ENCODE assay signal across 8 cellular contexts in genomic region chr10:100535715-100536353, GRCh38. TPM values are rescaled to one million over a fixed set of nuclear protein-coding genes. Genes with fewer than 3 reads are reported as not detected.
A peak's percentile ranks its signal among the peaks of the same experiment; 100 is the strongest.
DNase-seq lines count a peak whose midpoint lies in the region; ATAC-seq lines count a peak whose summit lies in the region.

Gene HIF1AN (plus strand): TSS chr10:100535943. CDS start chr10:100535959, 16 bp downstream.

- H3K4me1 ChIP-seq in esophagus (ENCODE audit: control insufficient read depth in 2 of 2, insufficient read depth in 2 of 2, low read length in 1 of 2) (peaks cover 0 to 5% of the 10 kb centered on the region in 2 donors), mucosa of stomach (ENCODE audit: control insufficient read depth, insufficient read depth, low read length) (peaks cover 6% of the 10 kb centered on the region)

- DNase-seq in DMS53 (lab: John Stamatoyannopoulos, UW) (peak; percentile 98), OCI-M1 (lab: John Stamatoyannopoulos, UW) (peak; percentile 98), activated T-cell treated with anti-CD3 and anti-CD28 coated beads for 48 hours (ENCODE audit: low read depth) (peak; percentile 78)
- DNase-seq in stimulated activated CD8-positive, alpha-beta memory T cell treated with anti-CD3 and anti-CD28 coated beads, Interleukin-7, amount 100 ng/mL, for 1 hour (ENCODE audit: low read depth in 2 of 2), result peak; percentile 70 to 74

- H3K27ac Mint-ChIP-seq in IgD-negative memory B cell, result peak within 1 kb of the TSS in 1 of 3 donors; percentile 28

- H3K27ac ChIP-seq in esophagus (ENCODE audit: low read depth in 2 of 2, low read length in 1 of 2), result peak within 1 kb of the TSS in 1 of 2 donors; percentile 61

- peak within 1 kb of the TSS; percentile 74 for H3K9ac ChIP-seq in mucosa of stomach (ENCODE audit: low read length)

- no peak within 1 kb of the TSS for H3K4me3 Mint-ChIP-seq in IgD-negative memory B cell

- peaks cover 17 to 31% (median 25%) of the 10 kb centered on the region in 3 donors for H3K4me1 Mint-ChIP-seq in IgD-negative memory B cell

- H3K9me3 ChIP-seq in esophagus (ENCODE audit: control insufficient read depth in 2 of 2, insufficient read depth in 1 of 2, low read depth in 1 of 2, low read length in 1 of 2) (no peaks in the 10 kb centered on the region), mucosa of stomach (ENCODE audit: control insufficient read depth, low read length) (no peaks in the 10 kb centered on the region)

- peaks cover 3% of the 10 kb centered on the region in 2 donors for H3K36me3 ChIP-seq in esophagus (ENCODE audit: control insufficient read depth in 2 of 2, insufficient read depth in 2 of 2, low read length in 1 of 2)
- H3K36me3 ChIP-seq in mucosa of stomach (ENCODE audit: control insufficient read depth, insufficient read depth, low read length), result no peaks in the 10 kb centered on the region

- H3K4me3 ChIP-seq in esophagus (ENCODE audit: low read depth in 1 of 2, low read length in 2 of 2) (peak within 1 kb of the TSS; percentile 60 to 70), mucosa of stomach (ENCODE audit: low read length) (peak within 1 kb of the TSS; percentile 36)

- no peaks in the 10 kb centered on the region for H3K27me3 ChIP-seq in esophagus (ENCODE audit: control insufficient read depth in 1 of 2, insufficient read depth in 2 of 2, low read length in 2 of 2)
- H3K27me3 ChIP-seq in mucosa of stomach (ENCODE audit: control insufficient read depth, insufficient read depth, low read length), result no peaks in the 10 kb centered on the region

- H3K36me3 Mint-ChIP-seq in IgD-negative memory B cell, result no peaks in the 10 kb centered on the region

- 0 to 1% methylated on average over 35 of the region's 35 CpGs for WGBS in esophagus, 2 donors

- H3K27me3 Mint-ChIP-seq in IgD-negative memory B cell, result no peaks in the 10 kb centered on the region

- ATAC-seq in GM21529 (IDR thresholded peaks at IDR 0.05; ENCODE audit: unreplicated experiment), result peak; percentile 89

- no peaks in the 10 kb centered on the region for H3K9me3 Mint-ChIP-seq in IgD-negative memory B cell

RNA-seq across cellular contexts. Expression of gene HIF1AN, which starts in this region (rescaled TPM):
- 26.7 TPM for polyA plus RNA-seq in IgD-negative memory B cell
- polyA plus RNA-seq in esophagus, result 1 to 10 TPM; 7.0 to 7.6 TPM
